In genomic region chr6:74798302-74798701, GRCh38 we compare ENCODE assay signal across 27 cellular contexts.
"Had no signal": no experiment of that assay in that cellular context is flagged by ENCODE, and none has a peak within 500 bp of the region (broad histone marks: within the 10 kb centered on the region; RNA-seq: fewer than 3 reads in every experiment).

No MANE protein-coding gene starts in this region.

- H3K36me3 ChIP-seq: brain microvascular endothelial cell, cardiac muscle cell, MG63, Peyer's patch, SJSA1 had no signal

- H3K4me3 ChIP-seq: cardiac muscle cell, MG63, Peyer's patch, SJSA1 had no signal

- H3K27me3 ChIP-seq: brain microvascular endothelial cell, cardiac muscle cell, MG63, Peyer's patch, SJSA1 had no signal

- H3K9me3 ChIP-seq: MG63, Peyer's patch, SJSA1 had no signal

- DNase-seq: activated CD4-positive, alpha-beta memory T cell treated with anti-CD3 and anti-CD28 coated beads, Interleukin-2, amount 10 ng/mL, durations not matched to agents 7 days and 5 days; activated CD4-positive, alpha-beta T cell treated with anti-CD3 and anti-CD28 coated beads for 36 hours; activated CD4-positive, alpha-beta T cell treated with anti-CD3 and anti-CD28 coated beads, Interleukin-2, amount 50 U/mL, for 1 hour; activated CD4-positive, CD25-positive, alpha-beta regulatory T cell; activated CD8-positive, alpha-beta memory T cell treated with anti-CD3 and anti-CD28 coated beads, Interleukin-2, amount 50 U/mL, for 4 hours; activated T-cell treated with anti-CD3 and anti-CD28 coated beads, Interleukin-2, amount 50 U/mL, for 72 hours; amniotic stem cell; brain microvascular endothelial cell; KG1; MG63; NCI-H1092; NCI-H1417; NCI-H1930; NCI-H2171 treated with DMSO at 0.1 percent for 48 hours; NCI-H345; NCI-H510A treated with DMSO at 0.1 percent for 48 hours; NCI-H69; NK-92 treated with Interleukin-12 subunit alpha and Interleukin-12 subunit beta, amount 100 ng/mL, for 24 hours; Peyer's patch; Right ventricle myocardium superior; T-helper 17 cell; T-helper 9 cell had no signal

- H3K4me1 ChIP-seq: Peyer's patch, SJSA1 had no signal

- ATAC-seq: activated CD4-positive, alpha-beta T cell treated with anti-CD3 and anti-CD28 coated beads for 36 hours; activated T-cell treated with anti-CD3 and anti-CD28 coated beads, Interleukin-2, amount 50 U/mL, for 72 hours; SK-N-SH treated with all-trans-retinoic acid at 6 μM for 48 hours; T-helper 17 cell had no signal

- H3K27ac ChIP-seq: brain microvascular endothelial cell, cardiac muscle cell, Peyer's patch, RWPE1, SJSA1, VCaP had no signal
